Comparison of ENCODE assay signal across 8 cellular contexts in the genomic region with DNA sequence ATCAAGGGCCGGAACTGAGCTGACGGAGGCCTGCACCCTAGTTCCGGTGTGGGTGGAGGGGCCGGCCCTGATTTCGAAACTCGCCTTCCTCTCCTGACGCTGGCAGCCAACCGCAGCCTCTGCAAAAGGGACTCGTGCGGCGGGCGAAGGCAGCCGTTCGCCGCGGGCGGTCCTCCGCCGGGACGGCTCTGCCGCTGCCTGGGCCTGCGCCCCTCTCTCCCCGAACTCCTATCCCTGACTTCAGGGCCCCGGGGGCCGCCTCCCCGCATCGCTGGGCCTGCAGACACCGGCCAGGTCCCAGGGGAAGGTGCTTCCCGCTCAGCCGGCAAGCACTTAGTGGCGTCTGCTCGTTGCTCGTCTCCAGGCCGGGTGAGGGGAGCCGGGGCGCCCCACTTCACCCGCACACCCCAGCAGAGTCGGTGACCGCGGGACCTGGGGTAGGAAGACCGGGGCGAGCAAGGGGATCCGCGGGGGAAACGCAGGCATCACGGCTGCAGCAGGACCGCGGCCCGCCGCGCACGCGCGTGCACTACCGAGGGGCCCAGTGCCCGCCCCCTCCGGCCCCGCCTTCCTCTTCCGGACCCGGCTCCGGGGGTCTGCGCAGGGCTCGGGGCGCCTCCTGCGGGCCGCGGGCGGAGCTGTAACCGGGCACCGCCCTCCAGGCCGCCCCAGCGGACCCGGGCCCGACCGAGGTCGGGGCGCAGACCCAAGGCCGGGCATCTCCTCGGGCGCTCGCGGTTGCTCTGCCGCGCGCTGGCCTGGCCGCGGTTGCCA. TPM values are rescaled to one million over a fixed set of nuclear protein-coding genes. Genes with fewer than 3 reads are reported as not detected.
A peak's percentile ranks its signal among the peaks of the same experiment; 100 is the strongest.
DNase-seq lines count a peak whose midpoint lies in the region; ATAC-seq and TF ChIP-seq lines count a peak whose summit lies in the region.

No MANE protein-coding gene starts in this region.

- DNase-seq in Caco-2 = peak; percentile 94 to 95
- DNase-seq in HL-60 (ENCODE audit: low read depth in 1 of 2, low spot score in 1 of 2) = peak; percentile 93 to 99
- DNase-seq in NOMO-1 (lab: John Stamatoyannopoulos, UW; ENCODE audit: unreplicated experiment in 2 of 2) = peak; percentile 85 to 99
- peak; percentile 66 for DNase-seq in activated CD8-positive, alpha-beta memory T cell treated with anti-CD3 and anti-CD28 coated beads, Interleukin-2, amount 50 U/mL, for 1 hour (ENCODE audit: extremely low read depth)
- peak; percentile 94 for DNase-seq in endodermal cell
- peak; percentile 83 for DNase-seq in midbrain (lab: John Stamatoyannopoulos, UW)
- DNase-seq in stimulated activated CD8-positive, alpha-beta memory T cell treated with anti-CD3 and anti-CD28 coated beads, Interleukin-15, amount 100 ng/mL, for 4 hours (ENCODE audit: low read depth in 2 of 2) = peak; percentile 67 to 81

- POLR2A ChIA-PET in Caco-2 (lab: Charles Lee) = interaction anchor here (0.5 to 2.2 kb wide), 9 partner anchors 14 to 170 kb away, joined by 3 to 25 read pairs (median 4); partner anchors contain the start of genes CORO1B, KDM2A and SSH3

- 0 to 1% methylated on average over 1 to 87 of the region's 87 CpGs for WGBS in endodermal cell (ENCODE audit: insufficient coverage in 1 of 2, insufficient read length in 1 of 2), 2 experiments

- peak overlapping the region; percentile 100 for H3K27ac ChIP-seq in HL-60 (replicated peaks)
- H3K27ac ChIP-seq in endodermal cell (ENCODE audit: low read depth, low read length) = peak overlapping the region; percentile 89

- H3K36me3 ChIP-seq in Caco-2 (ENCODE audit: control insufficient read depth, insufficient read depth, low read length) = peaks cover 12% of the 10 kb centered on the region
- peaks cover 29% of the 10 kb centered on the region for H3K36me3 ChIP-seq in endodermal cell (ENCODE audit: control insufficient read depth, insufficient read depth, low read length)

- H3K9me3 Mint-ChIP-seq in Caco-2 (ENCODE audit: unreplicated experiment) = no peaks in the 10 kb centered on the region
- no peaks in the 10 kb centered on the region for H3K9me3 Mint-ChIP-seq in endodermal cell

- TF ChIP-seq CTCF in Caco-2 (IDR thresholded peaks at IDR 0.05; ENCODE audit: insufficient read depth in 1 of 2, low read depth in 1 of 2, low read length in 1 of 2, severe bottlenecking in 1 of 2, unreplicated experiment in 1 of 2) = peak; percentile 51 to 56
- no peak for TF ChIP-seq CTCF in HL-60 (IDR thresholded peaks at IDR 0.05; ENCODE audit: insufficient read depth, low read length)
- peak; percentile 73 for TF ChIP-seq CTCF in endodermal cell (conservative IDR thresholded peaks at IDR 0.05)

- H3K9me3 ChIP-seq in Caco-2 (no peaks in the 10 kb centered on the region), endodermal cell (ENCODE audit: control insufficient read depth, low read length) (peaks cover 7% of the 10 kb centered on the region)

- ATAC-seq in GM19463 (IDR thresholded peaks at IDR 0.05; ENCODE audit: unreplicated experiment) = peak; percentile 70

- H3K27me3 Mint-ChIP-seq in Caco-2 (ENCODE audit: insufficient read depth, unreplicated experiment) (no peaks in the 10 kb centered on the region), endodermal cell (ENCODE audit: insufficient read depth) (no peaks in the 10 kb centered on the region)

- peak overlapping the region; percentile 59 for H3K9ac ChIP-seq in endodermal cell (ENCODE audit: extremely low read depth, low read length, poor library complexity, severe bottlenecking)

- H3K36me3 Mint-ChIP-seq in Caco-2 (ENCODE audit: insufficient read depth, unreplicated experiment) (peaks cover 80% of the 10 kb centered on the region), endodermal cell (ENCODE audit: low read depth) (peaks cover 33% of the 10 kb centered on the region)

- H3K27ac Mint-ChIP-seq in Caco-2 (ENCODE audit: unreplicated experiment) (peak overlapping the region; percentile 90), endodermal cell (peak overlapping the region; percentile 91)

- CTCF ChIA-PET in Caco-2 (lab: Charles Lee) = interaction anchor here (0.6 to 3.1 kb wide), 10 partner anchors 12 to 100 kb away, joined by 3 to 27 read pairs (median 6); partner anchors contain the start of genes GRK2 and SSH3

- BruUV-seq in Caco-2 (replicated peaks; lab: Mats Ljungman, UMichigan) = no TSS peak

- peaks cover 29% of the 10 kb centered on the region for H3K4me1 Mint-ChIP-seq in Caco-2 (ENCODE audit: low read depth, unreplicated experiment)
- peaks cover 10% of the 10 kb centered on the region for H3K4me1 Mint-ChIP-seq in endodermal cell

- H3K4me1 ChIP-seq in Caco-2 = peaks cover 20% of the 10 kb centered on the region
- no peaks in the 10 kb centered on the region for H3K4me1 ChIP-seq in endodermal cell (ENCODE audit: control insufficient read depth, insufficient read depth, low read length)

- H3K27me3 ChIP-seq in Caco-2 (replicated peaks; ENCODE audit: control insufficient read depth, insufficient read depth, low read length) (no peaks in the 10 kb centered on the region), HL-60 (ENCODE audit: insufficient read depth, poor library complexity, severe bottlenecking) (no peaks in the 10 kb centered on the region), endodermal cell (ENCODE audit: control insufficient read depth, insufficient read depth, low read length, poor library complexity, severe bottlenecking) (no peaks in the 10 kb centered on the region)

- H3K4me3 ChIP-seq in Caco-2 (ENCODE audit: low read depth, low read length) (peak overlapping the region; percentile 91), HL-60 (replicated peaks; ENCODE audit: insufficient read depth, low read length) (peak overlapping the region; percentile 45), endodermal cell (ENCODE audit: low read length) (peak overlapping the region; percentile 82)

- peak overlapping the region; percentile 99 for H3K4me3 Mint-ChIP-seq in Caco-2 (ENCODE audit: unreplicated experiment)
- H3K4me3 Mint-ChIP-seq in endodermal cell = peak overlapping the region; percentile 62

- intact Hi-C loops in Caco-2 (cut with micrococcal nuclease; ENCODE audit: unreplicated experiment) = loop anchor here (1.0 to 2.0 kb wide), 4 partner anchors 16 to 50 kb away; no protein-coding TSS in a partner anchor

RNA-seq across cellular contexts. Expression of gene ANKRD13D, which starts 0.5 kb away (rescaled TPM):
- total RNA-seq in Caco-2 (2022) (83.3 and 88.6 TPM in 2 replicates), endodermal cell (10 to 100 TPM; 56.6 to 58.6 TPM)
- polyA plus RNA-seq in endodermal cell (2013, experiment 1 of 2) = 30.0 TPM
- 27.5 TPM for polyA plus RNA-seq in endodermal cell (2013, experiment 2 of 2)

RNA-seq across cellular contexts. Expression of gene SSH3, which starts 14.7 kb away (rescaled TPM):
- total RNA-seq in Caco-2 (2022) (81.2 and 89.6 TPM in 2 replicates), endodermal cell (10 to 100 TPM; 39.1 to 44.4 TPM)
- polyA plus RNA-seq in endodermal cell (2013, experiment 1 of 2) = 22.0 TPM
- polyA plus RNA-seq in endodermal cell (2013, experiment 2 of 2) = 16.0 TPM

RNA-seq across cellular contexts. Expression of gene GRK2, which starts 22.4 kb away (rescaled TPM):
- total RNA-seq in Caco-2 (2022) = 113 and 120 TPM in 2 replicates
- 10 to 100 TPM; 58.0 to 61.7 TPM for total RNA-seq in endodermal cell
- 43.5 TPM for polyA plus RNA-seq in endodermal cell (2013, experiment 1 of 2)
- 39.5 TPM for polyA plus RNA-seq in endodermal cell (2013, experiment 2 of 2)

Comparison
In these comparisons a context has a peak if more than half of its experiments do, and no peak if none do; other contexts are left out.
1. Peak in every context shown above with its lines: DNase-seq, ATAC-seq, H3K4me3 ChIP-seq and H3K27ac ChIP-seq.